In genomic region chr2:28354920-28355520, GRCh38 we compare ENCODE assay signal across 1 cellular context.
TF ChIP-seq lines count a peak whose summit lies in the region.

No MANE protein-coding gene starts in this region.

TF ChIP-seq in H1, 55 proteins besides CTCF, POLR2A, EP300 and RAD21 (continued from another document):
- no peak for TF ChIP-seq TBP (IDR thresholded peaks at IDR 0.05; ENCODE audit: low read depth, low read length)
- TF ChIP-seq HDAC2 (IDR thresholded peaks at IDR 0.05; ENCODE audit: borderline replicate concordance in 1 of 2, low read depth in 2 of 2, low read length in 2 of 2), result no peak
- no peak for TF ChIP-seq SRF (IDR thresholded peaks at IDR 0.05; ENCODE audit: low read depth, low read length)
- TF ChIP-seq EZH2 (IDR thresholded peaks at IDR 0.05; ENCODE audit: low read depth, low read length, severe bottlenecking), result no peak
- no peak for TF ChIP-seq ASH2L (IDR thresholded peaks at IDR 0.05; ENCODE audit: low read length)
- TF ChIP-seq TCF12 (IDR thresholded peaks at IDR 0.05; ENCODE audit: low read depth, low read length), result no peak
- no peak for TF ChIP-seq RXRA (IDR thresholded peaks at IDR 0.05; ENCODE audit: insufficient read depth, low read depth, low read length)
- no peak for TF ChIP-seq NRF1 (IDR thresholded peaks at IDR 0.05; ENCODE audit: low read depth, low read length)
